Comparison of ENCODE assay signal across 9 cellular contexts in genomic region chr20:62900692-62901584, GRCh38. TPM values are rescaled to one million over a fixed set of nuclear protein-coding genes. Genes with fewer than 3 reads are reported as not detected.
DNase-seq lines count a peak whose midpoint lies in the region; ATAC-seq, FAIRE-seq and TF ChIP-seq lines count a peak whose summit lies in the region.
"Had no signal": no experiment of that assay in that cellular context is flagged by ENCODE, and none has a peak within 500 bp of the region (broad histone marks: within the 10 kb centered on the region; RNA-seq: fewer than 3 reads in every experiment).

No MANE protein-coding gene starts in this region.

- H3F3A ChIP-seq in smooth muscle cell (ENCODE audit: low read depth): peaks cover 31% of the 10 kb centered on the region

- H3K27ac ChIP-seq in endothelial cell of umbilical vein (ENCODE audit: insufficient read depth, low read depth, low read length) (no peak overlapping the region), smooth muscle cell (ENCODE audit: low read depth) (peak overlapping the region; percentile 68)

- intact Hi-C loops in endothelial cell of umbilical vein (cut with micrococcal nuclease): no loop called here

- TF ChIP-seq CTCF in endothelial cell of umbilical vein (IDR thresholded peaks at IDR 0.05; ENCODE audit: extremely low read depth in 1 of 2, insufficient read depth in 1 of 2, low read depth in 1 of 2, low read length in 2 of 2) (no peak), smooth muscle cell (IDR thresholded peaks at IDR 0.05; ENCODE audit: borderline replicate concordance, insufficient read depth, poor library complexity, severe bottlenecking) (peak; percentile 7)

- BruUV-seq in endothelial cell of umbilical vein (replicated peaks; lab: Mats Ljungman, UMichigan): no TSS peak

- POLR2A ChIA-PET in endothelial cell of umbilical vein (lab: Charles Lee): no interaction called here

- ATAC-seq in HG02588 (IDR thresholded peaks at IDR 0.05; ENCODE audit: unreplicated experiment) (peak; percentile 3), GM21786 (IDR thresholded peaks at IDR 0.05; ENCODE audit: unreplicated experiment) (no peak)

- dilution Hi-C loops in endothelial cell of umbilical vein (cut with MboI; ENCODE audit: extremely low pct_ligation_motif_present, low sequenced_read_pairs): no loop called here

- H3K9me3 ChIP-seq in NT2/D1 (ENCODE audit: insufficient read depth, low read length) (no peaks in the 10 kb centered on the region), endothelial cell of umbilical vein (replicated peaks; ENCODE audit: control insufficient read depth, insufficient read depth, low read length) (no peaks in the 10 kb centered on the region), smooth muscle cell (replicated peaks; ENCODE audit: low read depth) (no peaks in the 10 kb centered on the region)

- no peak for FAIRE-seq in endothelial cell of umbilical vein (lab: Jason Lieb, UNC)

- DNase-seq in DMS 273 treated with DMSO at 0.1 percent for 48 hours (lab: John Stamatoyannopoulos, UW): peak; percentile 30
- no peak for DNase-seq in NT2/D1 (ENCODE audit: low read depth, low spot score)
- peak; percentile 19 for DNase-seq in endothelial cell of umbilical vein (ENCODE audit: low read depth, low spot score)
- DNase-seq in smooth muscle cell (lab: John Stamatoyannopoulos, UW; ENCODE audit: unreplicated experiment): no peak
- no peak for DNase-seq in NCI-H128 (lab: John Stamatoyannopoulos, UW; ENCODE audit: unreplicated experiment)
- no peak for DNase-seq in ureter (ENCODE audit: low spot score)

- no peak overlapping the region for H3K4me2 ChIP-seq in endothelial cell of umbilical vein (ENCODE audit: insufficient read depth, low read length)
- H3K4me2 ChIP-seq in smooth muscle cell: peak overlapping the region; percentile 63

- H3K9me1 ChIP-seq in endothelial cell of umbilical vein (replicated peaks; ENCODE audit: control insufficient read depth, extremely low read depth, insufficient read depth, low read length): no peaks in the 10 kb centered on the region

- TF ChIP-seq POLR2A in endothelial cell of umbilical vein (IDR thresholded peaks at IDR 0.05; ENCODE audit: low read depth, low read length): peak; percentile 8

- H4K20me1 ChIP-seq in endothelial cell of umbilical vein (replicated peaks; ENCODE audit: control insufficient read depth, extremely low read depth, insufficient read depth, low read length) (no peaks in the 10 kb centered on the region), smooth muscle cell (ENCODE audit: low read depth) (peaks cover 66% of the 10 kb centered on the region)

- H2AFZ ChIP-seq in endothelial cell of umbilical vein (ENCODE audit: low read depth, low read length): no peak overlapping the region
- H2AFZ ChIP-seq in smooth muscle cell (ENCODE audit: low read depth): no peak overlapping the region

- H3K4me3 ChIP-seq in NT2/D1 (ENCODE audit: insufficient read length, low read depth): no peak overlapping the region
- H3K4me3 ChIP-seq in endothelial cell of umbilical vein (replicated peaks in 1 of 3; ENCODE audit: insufficient read depth in 1 of 3, low read depth in 1 of 3, low read length in 3 of 3): no peak overlapping the region
- no peak overlapping the region for H3K4me3 ChIP-seq in smooth muscle cell

- no peaks in the 10 kb centered on the region for H3K27me3 ChIP-seq in NT2/D1 (ENCODE audit: insufficient read depth, insufficient read length)
- H3K27me3 ChIP-seq in endothelial cell of umbilical vein (ENCODE audit: control insufficient read depth in 2 of 2, insufficient read depth in 2 of 2, low read length in 2 of 2): no peaks in the 10 kb centered on the region
- H3K27me3 ChIP-seq in smooth muscle cell (ENCODE audit: low read depth): no peaks in the 10 kb centered on the region

- CTCF ChIA-PET in endothelial cell of umbilical vein (lab: Charles Lee): interaction anchor here (1.1 to 3.6 kb wide), 10 partner anchors 11 to 108 kb away, joined by 3 to 21 read pairs (median 4); partner anchors contain the start of gene SLC17A9

- H3K79me2 ChIP-seq in endothelial cell of umbilical vein (ENCODE audit: control insufficient read depth, insufficient read depth, low read length) (no peaks in the 10 kb centered on the region), smooth muscle cell (ENCODE audit: low read depth) (no peaks in the 10 kb centered on the region)

- 58% methylated on average over 20 of the region's 20 CpGs for WGBS in smooth muscle cell (ENCODE audit: low lambda C conversion rate)

- H3K9ac ChIP-seq in NT2/D1 (ENCODE audit: insufficient read length, low read depth) (peak overlapping the region; percentile 39), endothelial cell of umbilical vein (replicated peaks; ENCODE audit: extremely low read depth, insufficient read depth, low read length) (no peak overlapping the region), smooth muscle cell (ENCODE audit: low read depth) (no peak overlapping the region)

- peaks cover 71% of the 10 kb centered on the region for H3K36me3 ChIP-seq in NT2/D1 (ENCODE audit: insufficient read depth, insufficient read length, low read length)
- H3K36me3 ChIP-seq in endothelial cell of umbilical vein (ENCODE audit: control insufficient read depth in 2 of 2, extremely low read depth in 1 of 2, insufficient read depth in 2 of 2, low read length in 2 of 2): peaks cover 22% of the 10 kb centered on the region in 2 experiments
- H3K36me3 ChIP-seq in smooth muscle cell (ENCODE audit: low read depth): peaks cover 13% of the 10 kb centered on the region

- H3K4me1 ChIP-seq in NT2/D1 (ENCODE audit: insufficient read depth, insufficient read length) (peaks cover 19% of the 10 kb centered on the region), endothelial cell of umbilical vein (ENCODE audit: control insufficient read depth, extremely low read depth, insufficient read depth, low read length) (no peaks in the 10 kb centered on the region), smooth muscle cell (ENCODE audit: low read depth) (peaks cover 20% of the 10 kb centered on the region)

TF ChIP-seq in endothelial cell of umbilical vein, 7 proteins besides CTCF, POLR2A, EP300 and RAD21 (continues in another document):
- no peak for TF ChIP-seq EZH2 (IDR thresholded peaks at IDR 0.05; ENCODE audit: borderline replicate concordance, low read depth, low read length, severe bottlenecking)
- no peak for TF ChIP-seq FOS (IDR thresholded peaks at IDR 0.05; ENCODE audit: borderline replicate concordance, insufficient read depth, low read length)
- no peak for TF ChIP-seq JUN (IDR thresholded peaks at IDR 0.05; ENCODE audit: borderline replicate concordance, insufficient read depth, insufficient read length, low read depth)
- TF ChIP-seq GATA2 (IDR thresholded peaks at IDR 0.05; ENCODE audit: insufficient read depth, insufficient read length, low read depth, low read length): no peak
- TF ChIP-seq MYC (IDR thresholded peaks at IDR 0.05; ENCODE audit: low read depth, low read length): no peak
- TF ChIP-seq MAX (IDR thresholded peaks at IDR 0.05; ENCODE audit: insufficient read depth, insufficient read length): no peak

RNA-seq across cellular contexts. Expression of gene DIDO1, which starts 25.4 kb away (rescaled TPM):
- total RNA-seq in endothelial cell of umbilical vein: 46.6 and 51.2 TPM in 2 replicates
- 20.7 and 22.1 TPM in 2 replicates for polyA plus RNA-seq in endothelial cell of umbilical vein
- polyA plus RNA-seq in endothelial cell of umbilical vein (2011; cell fraction: cytosol; rRNA removed): 14.2 and 14.6 TPM in 2 replicates
- polyA plus RNA-seq in endothelial cell of umbilical vein (2011; cell fraction: nucleus; rRNA removed): 82.8 and 101 TPM in 2 replicates
- polyA plus RNA-seq in endothelial cell of umbilical vein (2012): 22.4 and 23.8 TPM in 2 replicates
- polyA minus RNA-seq in endothelial cell of umbilical vein: 42.9 and 45.1 TPM in 2 replicates
- polyA minus RNA-seq in endothelial cell of umbilical vein (2011; cell fraction: cytosol; rRNA and poly(A)+ RNA removed): 12.6 TPM
- polyA minus RNA-seq in endothelial cell of umbilical vein (2011; cell fraction: nucleus; rRNA and poly(A)+ RNA removed): 61.9 and 66.0 TPM in 2 replicates
- 24.6 and 25.8 TPM in 2 replicates for total RNA-seq in smooth muscle cell
- 14.4 and 16.0 TPM in 2 replicates for polyA plus RNA-seq in smooth muscle cell
- total RNA-seq in ureter: 75.8 TPM

RNA-seq across cellular contexts. Expression of gene GID8, which starts 37.0 kb away (rescaled TPM):
- total RNA-seq in endothelial cell of umbilical vein (31.4 and 34.6 TPM in 2 replicates), smooth muscle cell (23.5 and 34.8 TPM in 2 replicates), ureter (43.1 TPM)
- polyA plus RNA-seq in endothelial cell of umbilical vein (20.6 and 25.3 TPM in 2 replicates), smooth muscle cell (13.9 and 20.8 TPM in 2 replicates)
- polyA plus RNA-seq in endothelial cell of umbilical vein (2011; cell fraction: cytosol; rRNA removed): 25.6 and 27.1 TPM in 2 replicates
- polyA plus RNA-seq in endothelial cell of umbilical vein (2011; cell fraction: nucleus; rRNA removed): 18.7 and 21.7 TPM in 2 replicates
- polyA plus RNA-seq in endothelial cell of umbilical vein (2012): 28.2 and 28.9 TPM in 2 replicates
- 29.6 and 31.1 TPM in 2 replicates for polyA minus RNA-seq in endothelial cell of umbilical vein
- 13.2 TPM for polyA minus RNA-seq in endothelial cell of umbilical vein (2011; cell fraction: cytosol; rRNA and poly(A)+ RNA removed)
- 12.6 and 13.0 TPM in 2 replicates for polyA minus RNA-seq in endothelial cell of umbilical vein (2011; cell fraction: nucleus; rRNA and poly(A)+ RNA removed)

RNA-seq across cellular contexts. Expression of gene TCFL5, which starts 39.3 kb away (rescaled TPM):
- total RNA-seq in endothelial cell of umbilical vein (9.4 and 11.1 TPM in 2 replicates), smooth muscle cell (9.1 and 9.5 TPM in 2 replicates), ureter (11.8 TPM)
- polyA plus RNA-seq in endothelial cell of umbilical vein (3.0 and 4.4 TPM in 2 replicates), smooth muscle cell (6.8 and 12.5 TPM in 2 replicates)
- polyA plus RNA-seq in endothelial cell of umbilical vein (2011; cell fraction: cytosol; rRNA removed): 5.7 and 6.0 TPM in 2 replicates
- 7.8 and 8.1 TPM in 2 replicates for polyA plus RNA-seq in endothelial cell of umbilical vein (2011; cell fraction: nucleus; rRNA removed)
- 8.1 and 9.7 TPM in 2 replicates for polyA plus RNA-seq in endothelial cell of umbilical vein (2012)
- 4.7 and 4.9 TPM in 2 replicates for polyA minus RNA-seq in endothelial cell of umbilical vein
- 10.7 TPM for polyA minus RNA-seq in endothelial cell of umbilical vein (2011; cell fraction: cytosol; rRNA and poly(A)+ RNA removed)
- 1.8 and 2.0 TPM in 2 replicates for polyA minus RNA-seq in endothelial cell of umbilical vein (2011; cell fraction: nucleus; rRNA and poly(A)+ RNA removed)

RNA-seq across cellular contexts. Expression of gene SLC17A9, which starts 51.6 kb away (rescaled TPM):
- total RNA-seq in endothelial cell of umbilical vein: 44.5 and 49.4 TPM in 2 replicates
- 38.2 and 48.3 TPM in 2 replicates for polyA plus RNA-seq in endothelial cell of umbilical vein
- 9.6 and 15.4 TPM in 2 replicates for polyA plus RNA-seq in endothelial cell of umbilical vein (2011; cell fraction: cytosol; rRNA removed)
- polyA plus RNA-seq in endothelial cell of umbilical vein (2011; cell fraction: nucleus; rRNA removed): 182 and 237 TPM in 2 replicates
- polyA plus RNA-seq in endothelial cell of umbilical vein (2012): 22.2 and 38.9 TPM in 2 replicates
- 10.8 and 19.6 TPM in 2 replicates for polyA minus RNA-seq in endothelial cell of umbilical vein
- polyA minus RNA-seq in endothelial cell of umbilical vein (2011; cell fraction: cytosol; rRNA and poly(A)+ RNA removed): not detected
- 26.9 and 30.8 TPM in 2 replicates for polyA minus RNA-seq in endothelial cell of umbilical vein (2011; cell fraction: nucleus; rRNA and poly(A)+ RNA removed)
- total RNA-seq in smooth muscle cell: 32.4 and 32.5 TPM in 2 replicates
- polyA plus RNA-seq in smooth muscle cell: 92.5 and 96.7 TPM in 2 replicates
- 10.1 TPM for total RNA-seq in ureter
- total RNA-seq: myocyte had no signal

Comparison
In these comparisons a context has a peak if more than half of its experiments do, and no peak if none do; other contexts are left out.
1. DNase-seq: peak in DMS 273 treated with DMSO at 0.1 percent for 48 hours (single experiment) and endothelial cell of umbilical vein (single experiment); none in NT2/D1 (single experiment), smooth muscle cell (single experiment), NCI-H128 (single experiment) and ureter (single experiment).